ENCODE assay signal across 14 cellular contexts in the genomic region with DNA sequence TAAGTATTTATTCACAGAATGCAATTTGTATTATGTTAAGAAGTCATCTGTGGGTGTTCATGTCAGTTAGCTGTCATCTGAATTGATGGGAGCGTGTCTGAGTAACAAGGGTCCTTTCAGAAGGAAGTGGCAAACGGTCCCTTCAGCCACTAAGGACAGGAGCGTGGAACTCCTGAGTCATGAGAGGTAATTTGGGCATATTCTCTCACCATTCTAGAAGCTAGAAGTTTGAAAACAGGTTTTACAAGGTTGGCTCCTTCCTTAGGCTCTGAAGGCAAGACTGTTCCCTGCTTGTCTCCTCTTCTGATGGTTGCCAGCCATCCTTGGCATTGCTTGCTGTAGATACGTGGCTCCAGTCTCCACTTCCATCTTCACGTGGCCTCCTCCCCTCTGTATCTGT. TPM values are rescaled to one million over a fixed set of nuclear protein-coding genes. Genes with fewer than 3 reads are reported as not detected.
DNase-seq lines count a peak whose midpoint lies in the region; ATAC-seq, FAIRE-seq and TF ChIP-seq lines count a peak whose summit lies in the region.
"Had no signal": no experiment of that assay in that cellular context is flagged by ENCODE, and none has a peak within 500 bp of the region (broad histone marks: within the 10 kb centered on the region; RNA-seq: fewer than 3 reads in every experiment).

No MANE protein-coding gene starts in this region.

- dilution Hi-C loops in IMR-90 (cut with HindIII; ENCODE audit: low sequenced_read_pairs, unreplicated experiment) = no loop called here

- H3K4me3 ChIP-seq in IMR-90 (ENCODE audit: insufficient read depth, low read depth, low read length) = no peak overlapping the region
- no peak overlapping the region for H3K4me3 ChIP-seq in PC-3 (ENCODE audit: low read length)
- no peak overlapping the region for H3K4me3 ChIP-seq in esophagus squamous epithelium
- no peak overlapping the region for H3K4me3 ChIP-seq in rectal smooth muscle tissue (ENCODE audit: low read length)

- peak overlapping the region; percentile 1; the same call in 1 of the 2 replicates for H2BK120ac ChIP-seq in IMR-90 (ENCODE audit: low read depth, low read length)

- in situ Hi-C loops in IMR-90 (cut with MboI; ENCODE audit: low sequenced_read_pairs) = no loop called here

- H2AK5ac ChIP-seq in IMR-90 (ENCODE audit: low read depth, low read length) = peak overlapping the region; percentile 83; the same call in 1 of the 2 replicates

- H4K91ac ChIP-seq in IMR-90 (ENCODE audit: insufficient read depth, low read depth, low read length) = 0 out of 2 replicates have a peak overlapping the region, but pooled peaks have one; percentile 6

- H3K9ac ChIP-seq in IMR-90 (ENCODE audit: low read depth, low read length) (no peak overlapping the region), PC-3 (ENCODE audit: low read length) (no peak overlapping the region), rectal smooth muscle tissue (ENCODE audit: low read length) (no peak overlapping the region)

- no peak for TF ChIP-seq CTCF in IMR-90 (conservative IDR thresholded peaks at IDR 0.05; ENCODE audit: low read depth, low read length)
- TF ChIP-seq CTCF in PC-3 (conservative IDR thresholded peaks at IDR 0.05; ENCODE audit: low read depth, low read length) = no peak
- no peak for TF ChIP-seq CTCF in esophagus squamous epithelium (IDR thresholded peaks at IDR 0.05)
- TF ChIP-seq CTCF in D721Med (IDR thresholded peaks at IDR 0.05; ENCODE audit: insufficient read depth, missing control alignments) = no peak

- H4K5ac ChIP-seq in IMR-90 (ENCODE audit: low read depth, low read length) = no peak overlapping the region

- no peak for ATAC-seq in IMR-90 (ENCODE audit: low read depth)
- no peak for ATAC-seq in PC-3
- ATAC-seq in GM18517 (IDR thresholded peaks at IDR 0.05; ENCODE audit: unreplicated experiment) = no peak

- TF ChIP-seq POLR2A in IMR-90 (IDR thresholded peaks at IDR 0.05; ENCODE audit: low read depth, low read length) (no peak), esophagus squamous epithelium (IDR thresholded peaks at IDR 0.05) (no peak)

- no peaks in the 10 kb centered on the region for H4K20me1 ChIP-seq in IMR-90 (ENCODE audit: insufficient read depth, low read length)
- no peaks in the 10 kb centered on the region for H4K20me1 ChIP-seq in PC-3 (ENCODE audit: low read length)

- H2AK9ac ChIP-seq in IMR-90 (replicated peaks; ENCODE audit: low read depth, low read length, poor library complexity) = no peak overlapping the region

- H3K9me2 ChIP-seq in PC-3 (replicated peaks; ENCODE audit: low read length) = no peaks in the 10 kb centered on the region

- H2BK20ac ChIP-seq in IMR-90 (ENCODE audit: low read depth, low read length) = 0 out of 2 replicates have a peak overlapping the region, but pooled peaks have one; percentile 30

- peaks cover 37% of the 10 kb centered on the region for H3K9me1 ChIP-seq in IMR-90 (ENCODE audit: insufficient read depth, low read length)

- H3K36me3 ChIP-seq in IMR-90 (ENCODE audit: control insufficient read depth, insufficient read depth, low read length) = peaks cover 8% of the 10 kb centered on the region
- H3K36me3 ChIP-seq in PC-3 (ENCODE audit: low read depth, low read length) = peaks cover 3% of the 10 kb centered on the region; the same call in 1 of the 2 replicates
- H3K36me3 ChIP-seq in esophagus squamous epithelium = peaks cover 0 to 15% (median 0%) of the 10 kb centered on the region in 3 donors
- H3K36me3 ChIP-seq in rectal smooth muscle tissue (ENCODE audit: control insufficient read depth, insufficient read depth, low read length) = no peaks in the 10 kb centered on the region

- peak overlapping the region; percentile 23; the same call in 2 of the 3 replicates for H2BK15ac ChIP-seq in IMR-90 (ENCODE audit: low read depth, low read length)

- TF ChIP-seq RAD21 in IMR-90 (IDR thresholded peaks at IDR 0.05; ENCODE audit: low read length) = no peak

- DNase-seq in IMR-90 = no peak
- peak; percentile 60 for DNase-seq in PC-3
- DNase-seq in esophagus squamous epithelium (lab: John Stamatoyannopoulos, UW) = no peak
- DNase-seq in DMS114 treated with DMSO at 0.1 percent for 48 hours (lab: John Stamatoyannopoulos, UW; ENCODE audit: unreplicated experiment) = no peak
- DNase-seq in stimulated activated naive CD4-positive, alpha-beta T cell (lab: John Stamatoyannopoulos, UW) = no peak
- DNase-seq in D721Med (ENCODE audit: insufficient read length, low spot score) = no peak
- DNase-seq: CD4-positive, alpha-beta memory T cell; NCI-H1092; NCI-H345; T-helper 9 cell had no signal

- POLR2A ChIA-PET in IMR-90 (lab: Charles Lee; ENCODE audit: unreplicated experiment) = interaction anchor here (0.6 kb wide), 1 partner anchor 18 kb away, joined by 4 read pairs; no protein-coding TSS in a partner anchor
- POLR2A ChIA-PET in PC-3 (lab: Charles Lee; ENCODE audit: unreplicated experiment) = interaction anchor here (0.7 kb wide), 1 partner anchor 13 kb away, joined by 3 read pairs; no protein-coding TSS in a partner anchor

- intact Hi-C loops in IMR-90 (cut with micrococcal nuclease) (loop anchor here (5.0 kb wide), 1 partner anchor 34 kb away; no protein-coding TSS in a partner anchor), PC-3 (cut with micrococcal nuclease) (no loop called here), esophagus squamous epithelium (cut with DNase I) (no loop called here)

- H3K18ac ChIP-seq in IMR-90 (ENCODE audit: low read depth, low read length) = peak overlapping the region; percentile 5; the same call in 1 of the 2 replicates

- 0 out of 2 replicates have a peak overlapping the region, but pooled peaks have one; percentile 20 for H3K14ac ChIP-seq in IMR-90 (replicated peaks; ENCODE audit: low read depth, low read length)

- FAIRE-seq in D721Med (lab: Jason Lieb, UNC) = no peak
- FAIRE-seq: H54, RCC 7860 had no signal

- peaks cover 38% of the 10 kb centered on the region for H3K4me1 ChIP-seq in IMR-90 (ENCODE audit: control insufficient read depth, insufficient read depth, low read length)
- peaks cover 58% of the 10 kb centered on the region for H3K4me1 ChIP-seq in PC-3 (ENCODE audit: insufficient read depth, low read length)
- peaks cover 20 to 82% (median 52%) of the 10 kb centered on the region in 3 donors for H3K4me1 ChIP-seq in esophagus squamous epithelium
- peaks cover 25% of the 10 kb centered on the region for H3K4me1 ChIP-seq in rectal smooth muscle tissue (ENCODE audit: control insufficient read depth, insufficient read depth, low read length)

- CTCF ChIA-PET in IMR-90 (lab: Yijun Ruan, JAX) (interaction anchor here (1.2 to 1.4 kb wide), 2 partner anchors 15 to 22 kb away, joined by 5 to 6 read pairs; no protein-coding TSS in a partner anchor), PC-3 (lab: Charles Lee) (no interaction called here)

- H2AFZ ChIP-seq in IMR-90 (replicated peaks; ENCODE audit: low read length, poor library complexity) (no peak overlapping the region), PC-3 (ENCODE audit: low read length) (no peak overlapping the region)

- H2BK5ac ChIP-seq in IMR-90 (ENCODE audit: low read depth, low read length, poor library complexity, severe bottlenecking) = no peak overlapping the region

- no peak overlapping the region for H3K27ac ChIP-seq in IMR-90 (ENCODE audit: insufficient read depth, low read length)
- peak overlapping the region; percentile 39 for H3K27ac ChIP-seq in PC-3 (ENCODE audit: low read length)
- peak overlapping the region; percentile 51 to 78 (median 65) for H3K27ac ChIP-seq in esophagus squamous epithelium
- peak overlapping the region; percentile 8 for H3K27ac ChIP-seq in rectal smooth muscle tissue (ENCODE audit: low read depth, low read length)

- no TSS peak for BruUV-seq in IMR-90 (replicated peaks; lab: Mats Ljungman, UMichigan)
- no TSS peak for BruUV-seq in PC-3 (replicated peaks; lab: Mats Ljungman, UMichigan)

- peaks cover 55 to 76% of the 10 kb centered on the region in 2 experiments for H3K79me1 ChIP-seq in IMR-90 (ENCODE audit: low read depth in 1 of 2, low read length in 2 of 2)

- H3F3A ChIP-seq in PC-3 (ENCODE audit: low read length, unreplicated experiment) = peaks cover 5% of the 10 kb centered on the region

- H3K9me3 ChIP-seq in IMR-90 (ENCODE audit: control insufficient read depth, insufficient read depth, low read length) = no peaks in the 10 kb centered on the region
- H3K9me3 ChIP-seq in PC-3 (ENCODE audit: low read length) = no peaks in the 10 kb centered on the region
- H3K9me3 ChIP-seq in esophagus squamous epithelium = no peaks in the 10 kb centered on the region

- WGBS in IMR-90 (ENCODE audit: extremely low coverage in 2 of 2, insufficient read length in 1 of 2), 2 experiments = 80% methylated on average over 1 of the region's 5 CpGs; no CpG with 5 or more reads in 1 of the 2 experiments
- WGBS in esophagus squamous epithelium, 2 donors = 28 to 50% methylated on average over 5 of the region's 5 CpGs

- peak overlapping the region; percentile 7; the same call in 1 of the 2 replicates for H3K23ac ChIP-seq in IMR-90 (ENCODE audit: low read depth, low read length)

- H3K4me2 ChIP-seq in IMR-90 (ENCODE audit: low read depth, low read length) (no peak overlapping the region), PC-3 (ENCODE audit: low read length) (no peak overlapping the region)

- H3K27me3 ChIP-seq in IMR-90 (ENCODE audit: control insufficient read depth, insufficient read depth, low read length) (no peaks in the 10 kb centered on the region), PC-3 (ENCODE audit: low read length) (no peaks in the 10 kb centered on the region), esophagus squamous epithelium (no peaks in the 10 kb centered on the region), rectal smooth muscle tissue (ENCODE audit: control insufficient read depth, insufficient read depth, low read length) (no peaks in the 10 kb centered on the region)

- H4K8ac ChIP-seq in IMR-90 (ENCODE audit: low read depth in 2 of 2, low read length in 2 of 2) = no peak overlapping the region

- H3K79me2 ChIP-seq in PC-3 (ENCODE audit: low read length) = peaks cover 38% of the 10 kb centered on the region

- no peak overlapping the region for H3K56ac ChIP-seq in IMR-90 (ENCODE audit: extremely low read depth, insufficient read depth, low read length)

- H3K4ac ChIP-seq in IMR-90 (ENCODE audit: low read depth, low read length) = peak overlapping the region; percentile 9

TF ChIP-seq in IMR-90, 13 proteins besides CTCF, POLR2A, EP300 and RAD21 (continues in another document):
- TF ChIP-seq MXI1 (IDR thresholded peaks at IDR 0.05; ENCODE audit: borderline replicate concordance, low read depth, low read length) (no peak), BHLHE40 (IDR thresholded peaks at IDR 0.05; ENCODE audit: low read depth, low read length) (no peak), RCOR1 (IDR thresholded peaks at IDR 0.05; ENCODE audit: insufficient replicate concordance, low read length) (no peak), RFX5 (IDR thresholded peaks at IDR 0.05; ENCODE audit: low read depth, low read length) (no peak)

RNA-seq across cellular contexts. Expression of a gene that starts 19.7 kb away (rescaled TPM):
- total RNA-seq in IMR-90 (2012; rRNA removed) = 56.9 and 62.9 TPM in 2 replicates
- polyA plus RNA-seq in IMR-90 (2012; rRNA removed) = 29.4 and 31.2 TPM in 2 replicates
- polyA plus RNA-seq in IMR-90 (2012; cell fraction: cytosol; rRNA removed) = 5.6 and 10.7 TPM in 2 replicates
- 13.8 and 16.1 TPM in 2 replicates for polyA plus RNA-seq in IMR-90 (2012; cell fraction: nucleus; rRNA removed; ENCODE audit: low replicate concordance)
- total RNA-seq in PC-3 (2014; rRNA removed) = 31.4 and 34.0 TPM in 2 replicates
- 10 to 100 TPM; 31.0 to 49.3 (median 35.3) TPM for total RNA-seq in esophagus squamous epithelium
